In the genomic region with DNA sequence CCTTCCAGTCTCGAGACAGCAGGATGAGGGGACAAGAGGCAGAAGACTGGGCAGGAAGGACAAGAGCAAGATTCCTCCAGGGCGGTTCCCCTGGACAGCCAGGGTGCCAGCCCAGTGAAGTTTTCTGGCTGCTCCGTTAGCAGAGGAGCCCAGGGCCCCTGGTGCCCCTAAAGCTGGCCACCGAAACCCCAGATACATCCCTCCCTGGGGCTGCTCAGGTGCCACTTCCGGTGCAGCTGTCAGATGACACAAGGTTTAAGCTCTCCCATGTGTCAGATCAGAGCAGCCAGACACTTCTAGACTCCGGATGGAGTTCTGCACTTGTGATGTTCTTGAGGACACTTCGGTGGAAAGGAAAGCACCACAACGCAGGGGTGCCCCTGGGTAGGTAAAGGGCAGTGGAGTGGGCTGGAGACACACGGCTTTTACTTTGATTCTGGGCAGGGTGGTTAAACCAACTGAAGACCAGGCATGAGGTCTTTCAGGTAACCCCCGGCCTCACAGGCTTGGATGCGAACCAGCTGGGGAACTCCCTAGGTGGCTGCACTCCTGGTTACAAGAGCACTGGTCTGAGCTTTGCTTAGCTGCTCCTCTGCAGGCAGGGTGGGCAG, we compare ENCODE assay signal across 1 cellular context.
TF ChIP-seq lines count a peak whose summit lies in the region.

No MANE protein-coding gene starts in this region.

TF ChIP-seq in IMR-90, 13 proteins besides CTCF, POLR2A, EP300 and RAD21:
- TF ChIP-seq CHD1 (IDR thresholded peaks at IDR 0.05; ENCODE audit: low read depth, low read length) (no peak), MXI1 (IDR thresholded peaks at IDR 0.05; ENCODE audit: borderline replicate concordance, low read depth, low read length) (no peak), SMC3 (IDR thresholded peaks at IDR 0.05; ENCODE audit: low read depth, low read length) (no peak), NFE2L2 (IDR thresholded peaks at IDR 0.05; ENCODE audit: low read depth, low read length) (no peak), CEBPB (IDR thresholded peaks at IDR 0.05; ENCODE audit: low read depth, low read length) (no peak), FOS (IDR thresholded peaks at IDR 0.05; ENCODE audit: low read depth, low read length) (no peak)
- TF ChIP-seq, protein P1, sequence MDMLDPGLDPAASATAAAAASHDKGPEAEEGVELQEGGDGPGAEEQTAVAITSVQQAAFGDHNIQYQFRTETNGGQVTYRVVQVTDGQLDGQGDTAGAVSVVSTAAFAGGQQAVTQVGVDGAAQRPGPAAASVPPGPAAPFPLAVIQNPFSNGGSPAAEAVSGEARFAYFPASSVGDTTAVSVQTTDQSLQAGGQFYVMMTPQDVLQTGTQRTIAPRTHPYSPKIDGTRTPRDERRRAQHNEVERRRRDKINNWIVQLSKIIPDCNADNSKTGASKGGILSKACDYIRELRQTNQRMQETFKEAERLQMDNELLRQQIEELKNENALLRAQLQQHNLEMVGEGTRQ (IDR thresholded peaks at IDR 0.05; ENCODE audit: low read depth, low read length) = no peak
TF ChIP-seq in IMR-90: peak in this region for 0.
